In the genomic region with DNA sequence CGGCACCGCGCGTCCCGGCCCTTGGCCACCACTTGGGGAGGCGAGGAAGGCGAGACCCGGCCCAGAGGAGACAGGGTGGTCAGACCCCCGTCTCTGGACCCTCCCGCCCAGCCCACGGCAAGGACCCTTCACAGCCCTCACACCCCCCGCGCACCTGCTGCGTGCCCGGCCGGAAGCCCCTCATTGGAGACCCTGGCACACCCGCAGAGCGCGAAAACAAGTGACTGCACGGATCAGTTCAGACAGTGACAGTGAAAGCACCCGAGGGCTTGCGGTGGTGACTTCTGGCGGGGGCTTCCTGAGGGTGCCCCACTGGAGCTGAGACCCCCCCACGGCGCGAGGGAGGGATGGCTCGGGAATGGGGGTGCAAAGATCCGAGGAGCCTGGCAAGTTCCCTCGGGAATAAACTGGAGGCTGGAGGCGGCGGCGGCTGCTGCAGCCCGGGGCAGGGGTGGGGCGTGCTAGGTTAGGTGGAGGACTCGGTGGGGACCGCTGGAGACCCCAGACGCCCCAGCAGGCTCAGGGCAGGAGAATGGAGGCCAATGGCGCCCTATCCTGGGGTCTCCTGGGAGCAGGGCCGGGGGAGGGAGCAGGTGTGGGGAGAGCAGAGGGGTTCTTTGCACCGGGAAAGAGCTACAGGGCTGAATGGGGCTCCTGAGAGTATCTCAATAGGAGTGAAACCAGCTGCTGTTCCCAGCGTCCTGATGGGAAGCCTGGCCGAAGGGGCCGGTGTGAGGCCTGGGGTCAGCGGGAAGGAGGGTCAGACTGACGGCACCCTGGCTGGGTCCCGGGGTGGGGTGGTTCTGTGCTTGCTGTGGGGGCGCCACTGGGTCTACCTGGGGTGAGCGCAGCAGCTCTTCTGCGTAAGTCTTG, we compare ENCODE assay signal across 11 cellular contexts. TPM values are rescaled to one million over a fixed set of nuclear protein-coding genes. Genes with fewer than 3 reads are reported as not detected.
DNase-seq lines count a peak whose midpoint lies in the region; ATAC-seq and TF ChIP-seq lines count a peak whose summit lies in the region.
"Had no signal": no experiment of that assay in that cellular context is flagged by ENCODE, and none has a peak within 500 bp of the region (broad histone marks: within the 10 kb centered on the region; RNA-seq: fewer than 3 reads in every experiment).

No MANE protein-coding gene starts in this region.

- TF ChIP-seq EP300 in suprapubic skin (IDR thresholded peaks at IDR 0.05), result no peak

- peak overlapping the region in 56 of 59 donors; percentile 49 to 99 (median 85) for H3K27ac ChIP-seq in dorsolateral prefrontal cortex
- no peak overlapping the region for H3K27ac ChIP-seq in suprapubic skin
- H3K27ac ChIP-seq: cardiac muscle cell had no signal

- TF ChIP-seq CTCF in dorsolateral prefrontal cortex (IDR thresholded peaks at IDR 0.05 in 54 of 56, conservative IDR thresholded peaks at IDR 0.05 in 2 of 56; ENCODE audit: low read depth in 1 of 56, partially characterized antibody in 56 of 56) (no peak), suprapubic skin (IDR thresholded peaks at IDR 0.05) (no peak)

- ATAC-seq in activated T-cell treated with anti-CD3 and anti-CD28 coated beads, Interleukin-2, amount 50 U/mL, for 4 hours, result peak in 1 of 2 donors; percentile 19
- ATAC-seq in GM18519 (IDR thresholded peaks at IDR 0.05; ENCODE audit: low FRiP score, unreplicated experiment), result no peak

- no peak for TF ChIP-seq POLR2A in suprapubic skin (IDR thresholded peaks at IDR 0.05)

- H3K4me3 Mint-ChIP-seq in activated T-cell treated with anti-CD3 and anti-CD28 coated beads, Interleukin-2, amount 50 U/mL, for 4 hours, result peak overlapping the region; percentile 56
- no peak overlapping the region for H3K4me3 Mint-ChIP-seq in activated T-cell treated with anti-CD3 and anti-CD28 coated beads, Interleukin-2, amount 50 U/mL, for 24 hours
- H3K4me3 Mint-ChIP-seq: stimulated activated naive CD8-positive, alpha-beta T cell treated with anti-CD3 and anti-CD28 coated beads, Interleukin-15, Interleukin-2, amounts not matched to agents 100 ng/mL and 50 ng/mL, for 24 hours had no signal

- H3K36me3 ChIP-seq in suprapubic skin, result no peaks in the 10 kb centered on the region
- H3K36me3 ChIP-seq: cardiac muscle cell had no signal

- H3K27me3 ChIP-seq in dorsolateral prefrontal cortex (peaks cover 0 to 69% (median 10%) of the 10 kb centered on the region in 45 donors), suprapubic skin (peaks cover 99% of the 10 kb centered on the region)

- no peaks in the 10 kb centered on the region for H3K36me3 Mint-ChIP-seq in activated T-cell treated with anti-CD3 and anti-CD28 coated beads, Interleukin-2, amount 50 U/mL, for 4 hours (ENCODE audit: insufficient read depth)
- H3K36me3 Mint-ChIP-seq in activated T-cell treated with anti-CD3 and anti-CD28 coated beads, Interleukin-2, amount 50 U/mL, for 24 hours (ENCODE audit: low read depth), result no peaks in the 10 kb centered on the region

- WGBS in suprapubic skin, result 0% methylated on average over 5 of the region's 49 CpGs

- H3K9me3 ChIP-seq in suprapubic skin, result no peaks in the 10 kb centered on the region

- intact Hi-C loops in dorsolateral prefrontal cortex (cut with DNase I), result no loop called here

- H3K27me3 Mint-ChIP-seq in activated T-cell treated with anti-CD3 and anti-CD28 coated beads, Interleukin-2, amount 50 U/mL, for 4 hours (ENCODE audit: low read depth), result peaks cover 56% of the 10 kb centered on the region
- H3K27me3 Mint-ChIP-seq in activated T-cell treated with anti-CD3 and anti-CD28 coated beads, Interleukin-2, amount 50 U/mL, for 24 hours, result peaks cover 83% of the 10 kb centered on the region

- peak overlapping the region; percentile 10 to 74 (median 56) for H3K4me3 ChIP-seq in dorsolateral prefrontal cortex
- H3K4me3 ChIP-seq in suprapubic skin, result peak overlapping the region; percentile 43
- H3K4me3 ChIP-seq: cardiac muscle cell had no signal

- H3K4me1 ChIP-seq in suprapubic skin, result peaks cover 28% of the 10 kb centered on the region

- no peak for DNase-seq in activated T-cell treated with anti-CD3 and anti-CD28 coated beads, Interleukin-2, amount 50 U/mL, for 4 hours
- DNase-seq in activated T-cell treated with anti-CD3 and anti-CD28 coated beads, Interleukin-2, amount 50 U/mL, for 24 hours, result no peak
- DNase-seq in NCI-H146 (lab: John Stamatoyannopoulos, UW) (peak; percentile 66), dorsolateral prefrontal cortex (no peak), suprapubic skin (ENCODE audit: low spot score in 2 of 2) (no peak), HuH-7 (ENCODE audit: low spot score) (no peak), GM03348 (ENCODE audit: low spot score) (no peak)

- H3K9me3 Mint-ChIP-seq in activated T-cell treated with anti-CD3 and anti-CD28 coated beads, Interleukin-2, amount 50 U/mL, for 4 hours, result no peaks in the 10 kb centered on the region
- no peaks in the 10 kb centered on the region for H3K9me3 Mint-ChIP-seq in activated T-cell treated with anti-CD3 and anti-CD28 coated beads, Interleukin-2, amount 50 U/mL, for 24 hours
- H3K9me3 Mint-ChIP-seq: stimulated activated naive CD8-positive, alpha-beta T cell treated with anti-CD3 and anti-CD28 coated beads, Interleukin-15, Interleukin-2, amounts not matched to agents 100 ng/mL and 50 ng/mL, for 24 hours had no signal

- H3K4me1 Mint-ChIP-seq in activated T-cell treated with anti-CD3 and anti-CD28 coated beads, Interleukin-2, amount 50 U/mL, for 4 hours (ENCODE audit: low read depth), result peaks cover 4% of the 10 kb centered on the region
- peaks cover 2% of the 10 kb centered on the region for H3K4me1 Mint-ChIP-seq in activated T-cell treated with anti-CD3 and anti-CD28 coated beads, Interleukin-2, amount 50 U/mL, for 24 hours (ENCODE audit: low read depth)

- no peak overlapping the region for H3K27ac Mint-ChIP-seq in activated T-cell treated with anti-CD3 and anti-CD28 coated beads, Interleukin-2, amount 50 U/mL, for 24 hours
- H3K27ac Mint-ChIP-seq: stimulated activated naive CD8-positive, alpha-beta T cell treated with anti-CD3 and anti-CD28 coated beads, Interleukin-15, Interleukin-2, amounts not matched to agents 100 ng/mL and 50 ng/mL, for 24 hours had no signal

RNA-seq across cellular contexts. Expression of a gene that starts 0.8 kb away (rescaled TPM):
- total RNA-seq in activated T-cell treated with anti-CD3 and anti-CD28 coated beads, Interleukin-2, amount 50 U/mL, for 4 hours, result 1 to 10 TPM; 2.0 to 6.0 (median 4.8) TPM
- total RNA-seq in dorsolateral prefrontal cortex (100 to 1,000 TPM; 121 to 658 (median 421) TPM), suprapubic skin (10 to 100 TPM; 13.7 to 23.1 (median 17.9) TPM)
- total RNA-seq: fibroblast of lung had no signal

RNA-seq across cellular contexts. Expression of a gene that starts 8.5 kb away (rescaled TPM):
- total RNA-seq in activated T-cell treated with anti-CD3 and anti-CD28 coated beads, Interleukin-2, amount 50 U/mL, for 4 hours, result 10 to 100 TPM; 23.8 to 34.7 (median 28.2) TPM
- total RNA-seq in dorsolateral prefrontal cortex (100 to 1,000 TPM in 119 of 120 experiments, 10 to 100 TPM in 1; 84.0 to 448 (median 154) TPM), suprapubic skin (10 to 100 TPM; 10.0 to 30.9 (median 15.8) TPM)

RNA-seq across cellular contexts. Expression of a gene that starts 14.5 kb away (rescaled TPM):
- 10 to 100 TPM; 66.0 to 75.0 (median 67.8) TPM for total RNA-seq in activated T-cell treated with anti-CD3 and anti-CD28 coated beads, Interleukin-2, amount 50 U/mL, for 4 hours
- total RNA-seq in dorsolateral prefrontal cortex, result 10 to 100 TPM; 38.5 to 95.7 (median 64.7) TPM
- total RNA-seq in suprapubic skin, result 10 to 100 TPM; 13.0 to 29.4 (median 23.8) TPM

RNA-seq across cellular contexts. Expression of a gene that starts 16.2 kb away (rescaled TPM):
- 10 to 100 TPM; 28.2 to 32.4 (median 29.1) TPM for total RNA-seq in activated T-cell treated with anti-CD3 and anti-CD28 coated beads, Interleukin-2, amount 50 U/mL, for 4 hours
- total RNA-seq in dorsolateral prefrontal cortex (10 to 100 TPM; 12.4 to 22.0 (median 17.5) TPM), suprapubic skin (10 to 100 TPM; 12.3 to 18.7 (median 15.1) TPM)

RNA-seq across cellular contexts. Expression of a gene that starts 19.8 kb away (rescaled TPM):
- 1 to 10 TPM; 5.4 to 9.1 (median 7.0) TPM for total RNA-seq in activated T-cell treated with anti-CD3 and anti-CD28 coated beads, Interleukin-2, amount 50 U/mL, for 4 hours
- total RNA-seq in dorsolateral prefrontal cortex (10 to 100 TPM in 15 of 120 experiments, 1 to 10 TPM in 105; 2.3 to 15.5 (median 6.8) TPM), suprapubic skin (1 to 10 TPM in 1 of 4 donors, under 1 TPM in 2, not detected in 1; 0.64 to 2.4 (median 0.83) TPM)

Comparison
In these comparisons a context has a peak if more than half of its experiments do, and no peak if none do; other contexts are left out.
1. RNA of a gene that starts 0.8 kb away (total RNA-seq): 121 to 658 TPM in dorsolateral prefrontal cortex; 13.7 to 23.1 TPM in suprapubic skin and 2.0 to 6.0 TPM in activated T-cell treated with anti-CD3 and anti-CD28 coated beads, Interleukin-2, amount 50 U/mL, for 4 hours; every median in the first group is over 4 times any median in the second.